Comparison of ENCODE assay signal across 12 cellular contexts in genomic region chr6:21115111-21115510, GRCh38.
A peak's percentile ranks its signal among the peaks of the same experiment; 100 is the strongest.
DNase-seq lines count a peak whose midpoint lies in the region; ATAC-seq and TF ChIP-seq lines count a peak whose summit lies in the region.
"Had no signal": no experiment of that assay in that cellular context is flagged by ENCODE, and none has a peak within 500 bp of the region (broad histone marks: within the 10 kb centered on the region; RNA-seq: fewer than 3 reads in every experiment).

No MANE protein-coding gene starts in this region.

- H3K4me3 ChIP-seq in heart left ventricle (no peak overlapping the region), right atrium auricular region (no peak overlapping the region), esophagus squamous epithelium (no peak overlapping the region)

- H3K4me1 ChIP-seq in heart left ventricle = peaks cover 0 to 20% (median under 1%) of the 10 kb centered on the region in 12 donors
- peaks cover 0 to 9% of the 10 kb centered on the region in 2 donors for H3K4me1 ChIP-seq in right atrium auricular region
- H3K4me1 ChIP-seq in esophagus squamous epithelium = peaks cover 0 to under 1% (median 0%) of the 10 kb centered on the region in 3 donors

- WGBS in heart left ventricle, 4 donors = 25 to 38% (median 30%) methylated on average over 2 of the region's 2 CpGs
- 34 to 54% methylated on average over 2 of the region's 2 CpGs for WGBS in esophagus squamous epithelium, 2 donors

- DNase-seq in heart left ventricle (peak in 1 of 5 donors; percentile 25), right atrium auricular region (ENCODE audit: low spot score) (no peak), NCI-H748 treated with DMSO at 0.1 percent for 48 hours (lab: John Stamatoyannopoulos, UW) (peak; percentile 41), left cardiac atrium (no peak), esophagus squamous epithelium (lab: John Stamatoyannopoulos, UW) (no peak)
- DNase-seq: ACHN; activated naive CD8-positive, alpha-beta T cell treated with anti-CD3 and anti-CD28 coated beads, Interleukin-2, amount 10 ng/mL, durations not matched to agents 7 days and 5 days; effector memory CD4-positive, alpha-beta T cell; stimulated activated naive CD4-positive, alpha-beta T cell had no signal

- intact Hi-C loops in heart left ventricle (cut with DNase I) = no loop called here
- intact Hi-C loops in left cardiac atrium (cut with DNase I) = no loop called here
- intact Hi-C loops in esophagus squamous epithelium (cut with DNase I) = no loop called here

- H3K27ac ChIP-seq in heart left ventricle = no peak overlapping the region
- no peak overlapping the region for H3K27ac ChIP-seq in right atrium auricular region
- H3K27ac ChIP-seq in esophagus squamous epithelium = no peak overlapping the region

- H3K9me3 ChIP-seq in heart left ventricle = no peaks in the 10 kb centered on the region
- H3K9me3 ChIP-seq in right atrium auricular region = no peaks in the 10 kb centered on the region
- H3K9me3 ChIP-seq in esophagus squamous epithelium = no peaks in the 10 kb centered on the region

- ATAC-seq in heart left ventricle (peak in 3 of 4 donors; percentile 43 to 55 (median 50)), left cardiac atrium (peak; percentile 55 to 71), HG02610 (IDR thresholded peaks at IDR 0.05; ENCODE audit: unreplicated experiment) (no peak), HG03175 (IDR thresholded peaks at IDR 0.05; ENCODE audit: unreplicated experiment) (no peak)
- no peak for ATAC-seq in activated CD4-positive, CD25-positive, alpha-beta regulatory T cell treated with anti-CD3 and anti-CD28 coated beads, Interleukin-2, amount 50 U/mL, for 24 hours

- TF ChIP-seq POLR2A in heart left ventricle (IDR thresholded peaks at IDR 0.05) (no peak), esophagus squamous epithelium (IDR thresholded peaks at IDR 0.05) (no peak)

- H3K36me3 ChIP-seq in heart left ventricle = no peaks in the 10 kb centered on the region
- H3K36me3 ChIP-seq in right atrium auricular region = no peaks in the 10 kb centered on the region
- H3K36me3 ChIP-seq in esophagus squamous epithelium = no peaks in the 10 kb centered on the region

- H3K27me3 ChIP-seq in heart left ventricle = no peaks in the 10 kb centered on the region
- H3K27me3 ChIP-seq in right atrium auricular region = no peaks in the 10 kb centered on the region
- H3K27me3 ChIP-seq in esophagus squamous epithelium = no peaks in the 10 kb centered on the region

- TF ChIP-seq CTCF in heart left ventricle (IDR thresholded peaks at IDR 0.05) = no peak
- TF ChIP-seq CTCF in right atrium auricular region (IDR thresholded peaks at IDR 0.05) = no peak
- TF ChIP-seq CTCF in esophagus squamous epithelium (IDR thresholded peaks at IDR 0.05) = no peak

Comparison
In these comparisons a context has a peak if more than half of its experiments do, and no peak if none do; other contexts are left out.
1. ATAC-seq: peak in heart left ventricle (3 of 4) and left cardiac atrium (2 of 2); none in HG02610 (single experiment), activated CD4-positive, CD25-positive, alpha-beta regulatory T cell treated with anti-CD3 and anti-CD28 coated beads, Interleukin-2, amount 50 U/mL, for 24 hours (0 of 2) and HG03175 (single experiment).